8 cellular contexts compared by ENCODE assay signal in genomic region chr1:226871636-226872327, GRCh38. TPM values are rescaled to one million over a fixed set of nuclear protein-coding genes. Genes with fewer than 3 reads are reported as not detected.
DNase-seq lines count a peak whose midpoint lies in the region; ATAC-seq and TF ChIP-seq lines count a peak whose summit lies in the region.

No MANE protein-coding gene starts in this region.

- intact Hi-C loops in PC-3 (cut with micrococcal nuclease) (loop anchor here (1.0 to 5.0 kb wide), 3 partner anchors 69 to 481 kb away; partner anchors contain the start of gene COQ8A), esophagus squamous epithelium (cut with DNase I) (no loop called here), ovary (cut with DNase I) (no loop called here)

- 82 to 90% methylated on average over 9 to 11 of the region's 14 CpGs for WGBS in esophagus squamous epithelium, 2 donors
- 66 to 77% (median 70%) methylated on average over 14 of the region's 14 CpGs for WGBS in ovary, 3 donors

- CTCF ChIA-PET in PC-3 (lab: Charles Lee): no interaction called here

- no peaks in the 10 kb centered on the region for H3F3A ChIP-seq in PC-3 (ENCODE audit: low read length, unreplicated experiment)

- no peak for ATAC-seq in PC-3
- ATAC-seq in HG03432 (IDR thresholded peaks at IDR 0.05; ENCODE audit: unreplicated experiment): no peak

- TF ChIP-seq EP300 in ovary (IDR thresholded peaks at IDR 0.05): no peak

- peak overlapping the region; percentile 75; the same call in 1 of the 2 replicates for H3K9ac ChIP-seq in PC-3 (ENCODE audit: low read length)

- TF ChIP-seq POLR2A in esophagus squamous epithelium (IDR thresholded peaks at IDR 0.05) (no peak), ovary (IDR thresholded peaks at IDR 0.05) (no peak)

- H3K4me3 ChIP-seq in PC-3 (ENCODE audit: low read length): peak overlapping the region; percentile 81
- peak overlapping the region in 3 of 4 donors; percentile 75 to 91 (median 85) for H3K4me3 ChIP-seq in esophagus squamous epithelium
- H3K4me3 ChIP-seq in ovary: peak overlapping the region; percentile 69

- peak overlapping the region; percentile 96 for H3K4me2 ChIP-seq in PC-3 (ENCODE audit: low read length)

- H3K79me2 ChIP-seq in PC-3 (ENCODE audit: low read length): peaks cover 32% of the 10 kb centered on the region

- H2AFZ ChIP-seq in PC-3 (ENCODE audit: low read length): peak overlapping the region; percentile 89; the same call in 1 of the 2 replicates

- H3K9me3 ChIP-seq in PC-3 (ENCODE audit: low read length) (no peaks in the 10 kb centered on the region), esophagus squamous epithelium (no peaks in the 10 kb centered on the region), ovary (no peaks in the 10 kb centered on the region)

- H3K36me3 ChIP-seq in PC-3 (ENCODE audit: low read depth, low read length) (no peaks in the 10 kb centered on the region; the same call in 1 of the 2 replicates), esophagus squamous epithelium (peaks cover 0 to 10% (median 0%) of the 10 kb centered on the region in 3 donors), ovary (no peaks in the 10 kb centered on the region)

- H3K4me1 ChIP-seq in PC-3 (ENCODE audit: insufficient read depth, low read length) (peaks cover 48% of the 10 kb centered on the region), esophagus squamous epithelium (peaks cover 11 to 42% (median 15%) of the 10 kb centered on the region in 3 donors), ovary (ENCODE audit: insufficient read depth) (peaks cover 11% of the 10 kb centered on the region)

- H3K9me2 ChIP-seq in PC-3 (replicated peaks; ENCODE audit: low read length): no peaks in the 10 kb centered on the region

- H3K27ac ChIP-seq in PC-3 (ENCODE audit: low read length) (no peak overlapping the region), esophagus squamous epithelium (peak overlapping the region in 1 of 4 donors; percentile 40), ovary (no peak overlapping the region)

- DNase-seq in DMS79 treated with DMSO at 0.1 percent for 48 hours (lab: John Stamatoyannopoulos, UW): peak; percentile 43
- DNase-seq in PC-3: peak; percentile 33
- DNase-seq in esophagus squamous epithelium (lab: John Stamatoyannopoulos, UW): no peak
- no peak for DNase-seq in ovary
- no peak for DNase-seq in hippocampal formation (lab: John Stamatoyannopoulos, UW)
- no peak for DNase-seq in CD1c-positive myeloid dendritic cell (ENCODE audit: extremely low spot score)
- no peak for DNase-seq in NCI-H526 treated with DMSO at 0.1 percent for 48 hours (lab: John Stamatoyannopoulos, UW)

- POLR2A ChIA-PET in PC-3 (lab: Charles Lee; ENCODE audit: unreplicated experiment): no interaction called here

- H4K20me1 ChIP-seq in PC-3 (ENCODE audit: low read length): peaks cover 7% of the 10 kb centered on the region; the same call in 1 of the 2 replicates

- TF ChIP-seq CTCF in PC-3 (conservative IDR thresholded peaks at IDR 0.05; ENCODE audit: low read depth, low read length) (no peak), esophagus squamous epithelium (IDR thresholded peaks at IDR 0.05) (no peak), ovary (IDR thresholded peaks at IDR 0.05) (no peak)

- BruUV-seq in PC-3 (replicated peaks; lab: Mats Ljungman, UMichigan): TSS peak; percentile 47

- H3K27me3 ChIP-seq in PC-3 (ENCODE audit: low read length) (no peaks in the 10 kb centered on the region), esophagus squamous epithelium (no peaks in the 10 kb centered on the region), ovary (no peaks in the 10 kb centered on the region)

RNA-seq across cellular contexts. Expression of gene PSEN2, which starts 1.4 kb away (rescaled TPM):
- total RNA-seq in PC-3 (2014; rRNA removed): 85.3 and 103 TPM in 2 replicates
- total RNA-seq in esophagus squamous epithelium: 10 to 100 TPM in 3 of 4 donors, 1 to 10 TPM in 1; 8.3 to 23.5 (median 17.8) TPM
- total RNA-seq in ovary: 10 to 100 TPM; 19.4 to 37.0 (median 27.1) TPM
- 10 to 100 TPM; 17.8 to 20.1 TPM for polyA plus RNA-seq in ovary

Comparison
In these comparisons a context has a peak if more than half of its experiments do, and no peak if none do; other contexts are left out.
1. DNase-seq: peak in DMS79 treated with DMSO at 0.1 percent for 48 hours (single experiment) and PC-3 (single experiment); none in esophagus squamous epithelium (single experiment), ovary (0 of 5), hippocampal formation (0 of 2), CD1c-positive myeloid dendritic cell (single experiment) and NCI-H526 treated with DMSO at 0.1 percent for 48 hours (single experiment).
2. Peak in every context shown above with its lines, with median percentiles within 50 percentile points of each other: H3K4me3 ChIP-seq.